Comparison of ENCODE assay signal across 20 cellular contexts in genomic region chr3:98691897-98692296, GRCh38.
"Had no signal": no experiment of that assay in that cellular context is flagged by ENCODE, and none has a peak within 500 bp of the region (broad histone marks: within the 10 kb centered on the region; RNA-seq: fewer than 3 reads in every experiment).

No MANE protein-coding gene starts in this region.

- H3K4me1 ChIP-seq: adrenal gland, gastroesophageal sphincter, lower lobe of right lung, sigmoid colon, stomach, upper lobe of right lung had no signal

- H3K27ac ChIP-seq: adrenal gland, gastroesophageal sphincter, lower lobe of right lung, sigmoid colon, stomach, thoracic aorta, upper lobe of right lung, WERI-Rb-1 had no signal

- H3K9me3 ChIP-seq: adrenal gland, gastroesophageal sphincter, lower lobe of right lung, sigmoid colon, thoracic aorta had no signal

- DNase-seq: activated CD4-positive, alpha-beta memory T cell treated with anti-CD3 and anti-CD28 coated beads, Interleukin-2, amount 10 ng/mL, durations not matched to agents 7 days and 5 days; activated effector memory CD4-positive, alpha-beta T cell treated with anti-CD3 and anti-CD28 coated beads, Interleukin-2, amount 50 U/mL, for 16 hours; activated T-cell treated with anti-CD3 and anti-CD28 coated beads, Interleukin-2, amount 50 U/mL, for 4 hours; adrenal gland; cortex of kidney; effector CD8-positive, alpha-beta T cell; hippocampal formation; lower lobe of right lung; nephron progenitor cell; occipital lobe; sigmoid colon; stimulated activated CD4-positive, alpha-beta T cell treated with anti-CD3 and anti-CD28 coated beads, Interleukin-1b, Interleukin-23, amount 100 ng/mL, for 48 hours; stomach; T-helper 1 cell; T1000; upper lobe of right lung; WERI-Rb-1 had no signal

- ATAC-seq: activated T-cell treated with anti-CD3 and anti-CD28 coated beads, Interleukin-2, amount 50 U/mL, for 4 hours; gastroesophageal sphincter; lower lobe of right lung; SK-N-SH treated with all-trans-retinoic acid at 6 μM for 48 hours; upper lobe of right lung had no signal

- H3K36me3 ChIP-seq: adrenal gland, gastroesophageal sphincter, lower lobe of right lung, sigmoid colon, stomach, thoracic aorta, upper lobe of right lung, WERI-Rb-1 had no signal

- H3K27me3 ChIP-seq: adrenal gland, gastroesophageal sphincter, sigmoid colon, stomach, upper lobe of right lung had no signal

- H3K4me3 ChIP-seq: adrenal gland, gastroesophageal sphincter, lower lobe of right lung, sigmoid colon, stomach, thoracic aorta, upper lobe of right lung had no signal
